Comparison of ENCODE assay signal across 1 cellular context in the genomic region with DNA sequence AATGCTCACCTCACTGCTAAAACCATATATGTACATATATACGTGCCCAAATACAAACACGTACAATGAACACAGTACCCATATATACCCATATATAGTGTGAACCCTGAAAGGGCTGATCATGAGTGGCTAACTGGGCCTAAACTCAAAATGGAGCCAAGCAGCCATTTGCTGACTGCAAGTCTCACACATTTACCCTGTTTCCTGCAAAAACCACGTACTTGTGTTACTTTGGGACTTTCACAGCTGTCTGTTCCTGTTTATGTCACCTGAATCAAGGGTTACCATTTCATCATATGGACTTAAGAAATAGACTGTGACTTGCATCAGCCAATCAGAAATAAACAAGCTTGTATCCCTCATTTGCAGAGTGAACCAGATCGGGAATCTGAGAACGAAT. TPM values are rescaled to one million over a fixed set of nuclear protein-coding genes. Genes with fewer than 3 reads are reported as not detected.
"Had no signal": no experiment of that assay in that cellular context is flagged by ENCODE, and none has a peak within 500 bp of the region (broad histone marks: within the 10 kb centered on the region; RNA-seq: fewer than 3 reads in every experiment).

No MANE protein-coding gene starts in this region.

RNA-seq across cellular contexts. Expression of a gene that starts 5.9 kb away (rescaled TPM):
- total RNA-seq: astrocyte had no signal
